In genomic region chr7:74338366-74339108, GRCh38 we compare ENCODE assay signal across 18 cellular contexts. TPM values are rescaled to one million over a fixed set of nuclear protein-coding genes. Genes with fewer than 3 reads are reported as not detected.
A peak's percentile ranks its signal among the peaks of the same experiment; 100 is the strongest.
DNase-seq lines count a peak whose midpoint lies in the region; ATAC-seq and TF ChIP-seq lines count a peak whose summit lies in the region.
"Had no signal": no experiment of that assay in that cellular context is flagged by ENCODE, and none has a peak within 500 bp of the region (broad histone marks: within the 10 kb centered on the region; RNA-seq: fewer than 3 reads in every experiment).

No MANE protein-coding gene starts in this region.

- no TSS peak for BruUV-seq in IMR-90 (replicated peaks; lab: Mats Ljungman, UMichigan)

- H3K56ac ChIP-seq in IMR-90 (ENCODE audit: extremely low read depth, insufficient read depth, low read length) = no peak overlapping the region

- no peak overlapping the region for H2BK5ac ChIP-seq in IMR-90 (ENCODE audit: low read depth, low read length, poor library complexity, severe bottlenecking)

- in situ Hi-C loops in IMR-90 (cut with MboI; ENCODE audit: low sequenced_read_pairs) = no loop called here

- H3K36me3 ChIP-seq in BLaER1 (peaks cover 75% of the 10 kb centered on the region), IMR-90 (ENCODE audit: control insufficient read depth, insufficient read depth, low read length) (peaks cover 36% of the 10 kb centered on the region), BE2C (0 out of 2 replicates have a peak, but pooled peaks cover 3% of the 10 kb centered on the region)
- H3K36me3 ChIP-seq: MG63 had no signal

- POLR2A ChIA-PET in IMR-90 (lab: Charles Lee; ENCODE audit: unreplicated experiment) = no interaction called here
- POLR2A ChIA-PET in activated CD8-positive, alpha-beta T cell treated with anti-CD3 and anti-CD28 coated beads, Interleukin-2, amount 10 ng/mL, durations not matched to agents 7 days and 5 days (lab: Charles Lee) = no interaction called here
- POLR2A ChIA-PET in activated CD4-positive, alpha-beta memory T cell treated with anti-CD3 and anti-CD28 coated beads for 36 hours (lab: Charles Lee) = no interaction called here

- no peak overlapping the region for H3K27ac Mint-ChIP-seq in activated CD8-positive, alpha-beta T cell treated with anti-CD3 and anti-CD28 coated beads, Interleukin-2, amount 10 ng/mL, durations not matched to agents 7 days and 5 days
- H3K27ac Mint-ChIP-seq in memory B cell = peak overlapping the region; percentile 53
- no peak overlapping the region for H3K27ac Mint-ChIP-seq in activated CD4-positive, alpha-beta memory T cell treated with anti-CD3 and anti-CD28 coated beads for 36 hours
- H3K27ac Mint-ChIP-seq: CD14-positive monocyte had no signal

- H3K36me3 Mint-ChIP-seq in activated CD8-positive, alpha-beta T cell treated with anti-CD3 and anti-CD28 coated beads, Interleukin-2, amount 10 ng/mL, durations not matched to agents 7 days and 5 days (ENCODE audit: low read depth) = no peaks in the 10 kb centered on the region
- H3K36me3 Mint-ChIP-seq in memory B cell = peaks cover 9% of the 10 kb centered on the region
- no peaks in the 10 kb centered on the region for H3K36me3 Mint-ChIP-seq in activated CD4-positive, alpha-beta memory T cell treated with anti-CD3 and anti-CD28 coated beads for 36 hours

- intact Hi-C loops in IMR-90 (cut with micrococcal nuclease) = no loop called here
- intact Hi-C loops in activated CD4-positive, alpha-beta memory T cell treated with anti-CD3 and anti-CD28 coated beads for 36 hours (cut with micrococcal nuclease) = no loop called here

- no peak overlapping the region for H3K18ac ChIP-seq in IMR-90 (ENCODE audit: low read depth, low read length)

- dilution Hi-C loops in IMR-90 (cut with HindIII; ENCODE audit: low sequenced_read_pairs, unreplicated experiment) = no loop called here

- H3K27me3 Mint-ChIP-seq in activated CD8-positive, alpha-beta T cell treated with anti-CD3 and anti-CD28 coated beads, Interleukin-2, amount 10 ng/mL, durations not matched to agents 7 days and 5 days (ENCODE audit: low read depth) = no peaks in the 10 kb centered on the region
- H3K27me3 Mint-ChIP-seq in memory B cell = no peaks in the 10 kb centered on the region
- H3K27me3 Mint-ChIP-seq in activated CD4-positive, alpha-beta memory T cell treated with anti-CD3 and anti-CD28 coated beads for 36 hours = peaks cover 1% of the 10 kb centered on the region

- H2BK120ac ChIP-seq in IMR-90 (ENCODE audit: low read depth, low read length) = no peak overlapping the region

- H3K14ac ChIP-seq in IMR-90 (replicated peaks; ENCODE audit: low read depth, low read length) = no peak overlapping the region

- H3K4me1 Mint-ChIP-seq in activated CD8-positive, alpha-beta T cell treated with anti-CD3 and anti-CD28 coated beads, Interleukin-2, amount 10 ng/mL, durations not matched to agents 7 days and 5 days (ENCODE audit: low read depth) = peaks cover 10% of the 10 kb centered on the region
- peaks cover 5% of the 10 kb centered on the region for H3K4me1 Mint-ChIP-seq in memory B cell
- H3K4me1 Mint-ChIP-seq in activated CD4-positive, alpha-beta memory T cell treated with anti-CD3 and anti-CD28 coated beads for 36 hours (ENCODE audit: low read depth) = no peaks in the 10 kb centered on the region

- H3K9ac ChIP-seq in BLaER1 (peak overlapping the region; percentile 36), IMR-90 (ENCODE audit: low read depth, low read length) (no peak overlapping the region)

- peak overlapping the region; percentile 16 for H2AK9ac ChIP-seq in IMR-90 (replicated peaks; ENCODE audit: low read depth, low read length, poor library complexity)

- no peak overlapping the region for H2AFZ ChIP-seq in IMR-90 (replicated peaks; ENCODE audit: low read length, poor library complexity)

- H3K27me3 ChIP-seq in BLaER1 (no peaks in the 10 kb centered on the region), IMR-90 (ENCODE audit: control insufficient read depth, insufficient read depth, low read length) (no peaks in the 10 kb centered on the region), BE2C (no peaks in the 10 kb centered on the region)
- H3K27me3 ChIP-seq: MG63 had no signal

- H2AK5ac ChIP-seq in IMR-90 (ENCODE audit: low read depth, low read length) = no peak overlapping the region

- no peak overlapping the region for H2BK20ac ChIP-seq in IMR-90 (ENCODE audit: low read depth, low read length)

- DNase-seq in IMR-90 (no peak), memory B cell (ENCODE audit: low spot score in 2 of 2) (no peak), NOMO-1 (lab: John Stamatoyannopoulos, UW; ENCODE audit: unreplicated experiment in 2 of 2) (no peak), NCI-H2107 (lab: John Stamatoyannopoulos, UW) (no peak), BE2C (no peak)
- DNase-seq in activated CD8-positive, alpha-beta T cell treated with anti-CD3 and anti-CD28 coated beads, Interleukin-2, amount 10 ng/mL, durations not matched to agents 7 days and 5 days = no peak
- DNase-seq in activated CD4-positive, alpha-beta memory T cell treated with anti-CD3 and anti-CD28 coated beads for 36 hours = no peak
- DNase-seq: COR-L47, DMS53, MG63, NCI-H1105 treated with DMSO at 0.1 percent for 48 hours, NCI-H187, NCI-H446 treated with DMSO at 0.1 percent for 48 hours, NCI-H748 treated with DMSO at 0.1 percent for 48 hours, Right ventricle myocardium superior had no signal

- no peak overlapping the region for H4K8ac ChIP-seq in IMR-90 (ENCODE audit: low read depth in 2 of 2, low read length in 2 of 2)

- H3K4me1 ChIP-seq in BLaER1 (peaks cover 84% of the 10 kb centered on the region), IMR-90 (ENCODE audit: control insufficient read depth, insufficient read depth, low read length) (peaks cover 9% of the 10 kb centered on the region; the same call in 1 of the 2 replicates), BE2C (no peaks in the 10 kb centered on the region)

- H4K5ac ChIP-seq in IMR-90 (ENCODE audit: low read depth, low read length) = no peak overlapping the region

- H4K20me1 ChIP-seq in BLaER1 (peaks cover 56% of the 10 kb centered on the region; the same call in 1 of the 2 replicates), IMR-90 (ENCODE audit: insufficient read depth, low read length) (peaks cover 35% of the 10 kb centered on the region)

- CTCF ChIA-PET in IMR-90 (lab: Yijun Ruan, JAX) = no interaction called here
- CTCF ChIA-PET in activated CD8-positive, alpha-beta T cell treated with anti-CD3 and anti-CD28 coated beads, Interleukin-2, amount 10 ng/mL, durations not matched to agents 7 days and 5 days (lab: Charles Lee) = no interaction called here
- CTCF ChIA-PET in activated CD4-positive, alpha-beta memory T cell treated with anti-CD3 and anti-CD28 coated beads for 36 hours (lab: Charles Lee) = no interaction called here

- peak overlapping the region; percentile 24 for H3K4me3 ChIP-seq in BLaER1
- H3K4me3 ChIP-seq in IMR-90 (ENCODE audit: insufficient read depth, low read depth, low read length) = no peak overlapping the region
- H3K4me3 ChIP-seq in BE2C (ENCODE audit: low read depth, low read length) = no peak overlapping the region
- H3K4me3 ChIP-seq: MG63 had no signal

- no peak overlapping the region for H3K23ac ChIP-seq in IMR-90 (ENCODE audit: low read depth, low read length)

- H3K4ac ChIP-seq in IMR-90 (ENCODE audit: low read depth, low read length) = no peak overlapping the region

- H2BK15ac ChIP-seq in IMR-90 (ENCODE audit: low read depth, low read length) = no peak overlapping the region

- H3K4me2 ChIP-seq in BLaER1 = peak overlapping the region; percentile 83
- no peak overlapping the region for H3K4me2 ChIP-seq in IMR-90 (ENCODE audit: low read depth, low read length)

- no peak for ATAC-seq in IMR-90 (ENCODE audit: low read depth)
- ATAC-seq in activated CD8-positive, alpha-beta T cell treated with anti-CD3 and anti-CD28 coated beads, Interleukin-2, amount 10 ng/mL, durations not matched to agents 7 days and 5 days = no peak
- no peak for ATAC-seq in memory B cell (ENCODE audit: low read depth)
- ATAC-seq: Panc1 had no signal

- no peak overlapping the region for H4K91ac ChIP-seq in IMR-90 (ENCODE audit: insufficient read depth, low read depth, low read length)

- WGBS in IMR-90 (ENCODE audit: extremely low coverage in 2 of 2, insufficient read length in 1 of 2), 2 experiments = 95% methylated on average over 29 of the region's 52 CpGs; no CpG with 5 or more reads in 1 of the 2 experiments

- no peaks in the 10 kb centered on the region; the same call in 1 of the 2 replicates for H3K9me3 ChIP-seq in BLaER1
- no peaks in the 10 kb centered on the region for H3K9me3 ChIP-seq in IMR-90 (ENCODE audit: control insufficient read depth, insufficient read depth, low read length)
- no peaks in the 10 kb centered on the region for H3K9me3 ChIP-seq in BE2C
- H3K9me3 ChIP-seq: MG63 had no signal

- TF ChIP-seq CTCF in IMR-90 (conservative IDR thresholded peaks at IDR 0.05; ENCODE audit: low read depth, low read length) = no peak
- TF ChIP-seq CTCF in BE2C (IDR thresholded peaks at IDR 0.05; ENCODE audit: low read depth, low read length) = no peak

- peak overlapping the region; percentile 12 for H3K4me3 Mint-ChIP-seq in activated CD8-positive, alpha-beta T cell treated with anti-CD3 and anti-CD28 coated beads, Interleukin-2, amount 10 ng/mL, durations not matched to agents 7 days and 5 days
- no peak overlapping the region for H3K4me3 Mint-ChIP-seq in memory B cell
- no peak overlapping the region for H3K4me3 Mint-ChIP-seq in activated CD4-positive, alpha-beta memory T cell treated with anti-CD3 and anti-CD28 coated beads for 36 hours
- H3K4me3 Mint-ChIP-seq: CD14-positive monocyte had no signal

- H3K27ac ChIP-seq in BLaER1 = peak overlapping the region; percentile 83
- H3K27ac ChIP-seq in IMR-90 (ENCODE audit: insufficient read depth, low read length) = no peak overlapping the region

- TF ChIP-seq POLR2A in IMR-90 (IDR thresholded peaks at IDR 0.05; ENCODE audit: low read depth, low read length) = no peak

- H3K9me3 Mint-ChIP-seq in activated CD8-positive, alpha-beta T cell treated with anti-CD3 and anti-CD28 coated beads, Interleukin-2, amount 10 ng/mL, durations not matched to agents 7 days and 5 days (ENCODE audit: insufficient read depth) = no peaks in the 10 kb centered on the region
- no peaks in the 10 kb centered on the region for H3K9me3 Mint-ChIP-seq in memory B cell
- no peaks in the 10 kb centered on the region for H3K9me3 Mint-ChIP-seq in activated CD4-positive, alpha-beta memory T cell treated with anti-CD3 and anti-CD28 coated beads for 36 hours

- TF ChIP-seq RAD21 in IMR-90 (IDR thresholded peaks at IDR 0.05; ENCODE audit: low read length) = no peak

- H3K79me1 ChIP-seq in IMR-90 (ENCODE audit: low read depth in 1 of 2, low read length in 2 of 2) = peaks cover 11 to 75% of the 10 kb centered on the region in 2 experiments

- no peaks in the 10 kb centered on the region; the same call in 1 of the 2 replicates for H3K9me1 ChIP-seq in IMR-90 (ENCODE audit: insufficient read depth, low read length)

RNA-seq across cellular contexts. Expression of gene CLIP2, which starts 49.3 kb away (rescaled TPM):
- 18.1 and 20.3 TPM in 2 replicates for total RNA-seq in IMR-90 (2012; rRNA removed)
- polyA plus RNA-seq in IMR-90 (2012; rRNA removed) = 20.7 and 23.3 TPM in 2 replicates
- polyA plus RNA-seq in IMR-90 (2012; cell fraction: cytosol; rRNA removed) = 14.7 and 18.2 TPM in 2 replicates
- 16.4 and 26.3 TPM in 2 replicates for polyA plus RNA-seq in IMR-90 (2012; cell fraction: nucleus; rRNA removed; ENCODE audit: low replicate concordance)
- 1 to 10 TPM; 1.5 to 1.7 TPM for total RNA-seq in activated CD8-positive, alpha-beta T cell treated with anti-CD3 and anti-CD28 coated beads, Interleukin-2, amount 10 ng/mL, durations not matched to agents 7 days and 5 days
- total RNA-seq in activated CD4-positive, alpha-beta memory T cell treated with anti-CD3 and anti-CD28 coated beads for 36 hours = 1 to 10 TPM; 2.4 to 2.7 TPM
- polyA plus RNA-seq in BE2C (2012; ENCODE audit: insufficient read depth, insufficient read length, low read depth) = 55.1 TPM
